24 cellular contexts compared by ENCODE assay signal in the genomic region with DNA sequence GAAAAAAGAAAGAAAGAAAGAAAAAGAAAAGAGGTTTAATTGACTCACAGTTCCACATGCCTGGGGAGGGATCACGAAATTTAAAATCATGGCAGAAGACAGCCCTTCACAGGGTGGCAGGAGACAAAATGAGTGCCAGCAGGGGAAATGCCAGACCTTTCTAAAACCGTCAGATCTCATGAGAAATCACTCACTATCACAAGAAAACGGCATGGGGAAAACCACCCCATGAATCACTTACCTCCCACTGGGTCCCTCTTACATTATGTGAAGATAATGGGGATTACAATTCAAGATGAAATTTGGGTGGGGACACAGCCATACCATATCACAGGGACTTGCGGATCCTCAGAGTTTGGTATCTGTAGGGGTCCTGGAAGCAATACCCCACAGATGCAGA.
"Had no signal": no experiment of that assay in that cellular context is flagged by ENCODE, and none has a peak within 500 bp of the region (broad histone marks: within the 10 kb centered on the region; RNA-seq: fewer than 3 reads in every experiment).

No MANE protein-coding gene starts in this region.

- H3K27ac ChIP-seq: epithelial cell of prostate, esophagus squamous epithelium, gastroesophageal sphincter, neural progenitor cell, ovary, suprapubic skin, thyroid gland had no signal

- H3K27me3 ChIP-seq: esophagus squamous epithelium, gastroesophageal sphincter, ovary, suprapubic skin, thyroid gland had no signal

- H3K4me2 ChIP-seq: neural progenitor cell, smooth muscle cell had no signal

- H3K4me1 ChIP-seq: esophagus squamous epithelium, gastroesophageal sphincter, suprapubic skin, thyroid gland had no signal

- H3K27ac Mint-ChIP-seq: dendritic cell treated with granulocyte-macrophage colony-stimulating factor and Interleukin-4, amounts not matched to agents 40 ng/mL and 50 ng/mL, for 4 days; effector memory CD8-positive, alpha-beta T cell; neural progenitor cell; progenitor cell of endocrine pancreas; type B pancreatic cell had no signal

- ATAC-seq: effector memory CD8-positive, alpha-beta T cell; gastroesophageal sphincter; left lobe of liver; mucosa of descending colon; naive thymus-derived CD8-positive, alpha-beta T cell; right cardiac atrium; stimulated activated naive CD8-positive, alpha-beta T cell treated with anti-CD3 and anti-CD28 coated beads, Interleukin-15, Interleukin-2, amounts not matched to agents 100 U/mL and 50 U/mL, for 24 hours had no signal

- H3K4me3 ChIP-seq: esophagus squamous epithelium, gastroesophageal sphincter, mucosa of descending colon, neural progenitor cell, ovary, smooth muscle cell, suprapubic skin, thyroid gland had no signal

- DNase-seq: effector memory CD8-positive, alpha-beta T cell; esophagus squamous epithelium; foreskin fibroblast; glutamatergic neuron; islet precursor cell; mammary epithelial cell; mucosa of descending colon; naive thymus-derived CD8-positive, alpha-beta T cell; nucleus accumbens; ovary; right cardiac atrium; stimulated activated CD4-positive, alpha-beta T cell treated with anti-CD3 and anti-CD28 coated beads, Interleukin-2, amount 100 ng/mL, for 48 hours; stimulated activated naive CD8-positive, alpha-beta T cell treated with anti-CD3 and anti-CD28 coated beads, Interleukin-15, Interleukin-2, amounts not matched to agents 100 U/mL and 50 U/mL, for 24 hours; thyroid gland had no signal

- H3K9ac ChIP-seq: neural progenitor cell had no signal

- H3K9me3 ChIP-seq: esophagus squamous epithelium, mucosa of descending colon, ovary, suprapubic skin, thyroid gland had no signal

- H3K36me3 ChIP-seq: esophagus squamous epithelium, gastroesophageal sphincter, ovary, suprapubic skin, thyroid gland had no signal

- H3K4me3 Mint-ChIP-seq: dendritic cell treated with granulocyte-macrophage colony-stimulating factor and Interleukin-4, amounts not matched to agents 40 ng/mL and 50 ng/mL, for 4 days; effector memory CD8-positive, alpha-beta T cell; naive thymus-derived CD8-positive, alpha-beta T cell; neural progenitor cell; type B pancreatic cell had no signal

- FAIRE-seq: urothelium cell line had no signal

- H3K36me3 Mint-ChIP-seq: neural progenitor cell, type B pancreatic cell had no signal

- H3K27me3 Mint-ChIP-seq: effector memory CD8-positive, alpha-beta T cell; naive thymus-derived CD8-positive, alpha-beta T cell; type B pancreatic cell had no signal
